Comparison of ENCODE assay signal across 1 cellular context in the genomic region with DNA sequence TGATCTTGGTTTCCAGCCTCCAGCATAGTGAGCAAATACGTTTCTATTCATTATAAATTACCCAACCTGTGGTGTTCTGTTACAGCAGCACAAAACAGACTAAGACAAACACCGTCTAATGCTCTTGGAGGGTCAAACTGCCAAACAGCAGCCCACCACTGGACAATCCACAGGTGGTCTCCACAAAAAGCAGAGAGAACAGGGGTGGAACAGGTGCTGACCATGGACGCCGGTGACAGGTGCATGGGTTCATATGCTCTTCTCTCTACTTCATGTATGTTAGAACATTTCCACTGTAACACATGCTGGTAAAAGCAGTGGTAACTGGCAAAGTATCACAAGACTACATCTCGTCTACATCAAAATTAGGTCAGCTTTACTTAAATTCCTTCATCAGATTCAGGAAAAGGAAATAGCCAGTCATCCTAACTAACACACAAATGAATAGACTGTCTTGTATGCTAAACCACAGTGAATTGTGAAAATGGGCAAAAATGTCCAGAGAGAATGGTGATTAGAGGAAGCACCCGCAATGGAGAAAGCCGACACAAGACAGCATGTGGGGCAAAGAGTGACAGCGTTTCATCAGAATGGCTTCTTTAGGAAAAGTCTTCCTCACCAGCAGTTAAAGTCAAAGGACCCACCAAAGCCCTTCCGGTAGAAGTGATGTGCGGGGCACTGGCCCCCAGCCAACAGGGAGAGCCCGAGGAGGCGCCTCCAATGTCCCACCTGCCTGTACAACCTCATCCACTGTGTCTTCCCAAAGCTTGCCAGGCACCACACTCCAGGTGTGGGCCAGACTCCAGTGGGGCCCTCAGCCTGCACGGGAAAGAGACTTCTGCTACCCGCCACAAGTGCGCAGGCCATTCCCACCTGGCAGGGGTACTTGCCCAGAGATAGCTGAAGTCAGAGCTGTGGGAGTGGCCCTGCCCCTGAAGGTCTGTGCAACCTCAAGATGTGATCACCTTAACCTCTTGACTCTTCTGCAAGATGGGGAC.
TF ChIP-seq lines count a peak whose summit lies in the region.

No MANE protein-coding gene starts in this region.

TF ChIP-seq in GM12878, 131 proteins besides CTCF, POLR2A, EP300 and RAD21:
- TF ChIP-seq POLR2AphosphoS2 (IDR thresholded peaks at IDR 0.05; ENCODE audit: low read depth, low read length) (no peak), CBX3 (IDR thresholded peaks at IDR 0.05; ENCODE audit: borderline replicate concordance, low read depth) (no peak), KAT2A (conservative IDR thresholded peaks at IDR 0.05; ENCODE audit: control insufficient read depth, low read depth, low read length) (no peak), ZSCAN29 (IDR thresholded peaks at IDR 0.05) (no peak), TARDBP (IDR thresholded peaks at IDR 0.05; ENCODE audit: borderline replicate concordance) (no peak), ZNF217 (IDR thresholded peaks at IDR 0.05) (no peak), IKZF2 (IDR thresholded peaks at IDR 0.05) (no peak), NFYA (IDR thresholded peaks at IDR 0.05; ENCODE audit: borderline replicate concordance, low read depth, low read length) (no peak), RB1 (IDR thresholded peaks at IDR 0.05; ENCODE audit: borderline replicate concordance) (no peak), NFIC (IDR thresholded peaks at IDR 0.05; ENCODE audit: low read depth, low read length) (no peak), TCF3 (IDR thresholded peaks at IDR 0.05; ENCODE audit: borderline replicate concordance, insufficient read depth, low read depth, low read length) (no peak), YY1 (IDR thresholded peaks at IDR 0.05; ENCODE audit: low read depth, low read length) (no peak), ATF7 (IDR thresholded peaks at IDR 0.05; ENCODE audit: low read depth) (no peak), SMAD1 (IDR thresholded peaks at IDR 0.05; ENCODE audit: low read depth, partially characterized antibody) (no peak), RELB (IDR thresholded peaks at IDR 0.05; ENCODE audit: low read depth) (no peak), NFXL1 (IDR thresholded peaks at IDR 0.05; ENCODE audit: borderline replicate concordance) (no peak), NRF1 (conservative IDR thresholded peaks at IDR 0.05; ENCODE audit: low read depth, low read length) (no peak), BMI1 (IDR thresholded peaks at IDR 0.05; ENCODE audit: borderline replicate concordance) (no peak), EED (IDR thresholded peaks at IDR 0.05; ENCODE audit: low read depth) (no peak)
- TF ChIP-seq, protein P1, sequence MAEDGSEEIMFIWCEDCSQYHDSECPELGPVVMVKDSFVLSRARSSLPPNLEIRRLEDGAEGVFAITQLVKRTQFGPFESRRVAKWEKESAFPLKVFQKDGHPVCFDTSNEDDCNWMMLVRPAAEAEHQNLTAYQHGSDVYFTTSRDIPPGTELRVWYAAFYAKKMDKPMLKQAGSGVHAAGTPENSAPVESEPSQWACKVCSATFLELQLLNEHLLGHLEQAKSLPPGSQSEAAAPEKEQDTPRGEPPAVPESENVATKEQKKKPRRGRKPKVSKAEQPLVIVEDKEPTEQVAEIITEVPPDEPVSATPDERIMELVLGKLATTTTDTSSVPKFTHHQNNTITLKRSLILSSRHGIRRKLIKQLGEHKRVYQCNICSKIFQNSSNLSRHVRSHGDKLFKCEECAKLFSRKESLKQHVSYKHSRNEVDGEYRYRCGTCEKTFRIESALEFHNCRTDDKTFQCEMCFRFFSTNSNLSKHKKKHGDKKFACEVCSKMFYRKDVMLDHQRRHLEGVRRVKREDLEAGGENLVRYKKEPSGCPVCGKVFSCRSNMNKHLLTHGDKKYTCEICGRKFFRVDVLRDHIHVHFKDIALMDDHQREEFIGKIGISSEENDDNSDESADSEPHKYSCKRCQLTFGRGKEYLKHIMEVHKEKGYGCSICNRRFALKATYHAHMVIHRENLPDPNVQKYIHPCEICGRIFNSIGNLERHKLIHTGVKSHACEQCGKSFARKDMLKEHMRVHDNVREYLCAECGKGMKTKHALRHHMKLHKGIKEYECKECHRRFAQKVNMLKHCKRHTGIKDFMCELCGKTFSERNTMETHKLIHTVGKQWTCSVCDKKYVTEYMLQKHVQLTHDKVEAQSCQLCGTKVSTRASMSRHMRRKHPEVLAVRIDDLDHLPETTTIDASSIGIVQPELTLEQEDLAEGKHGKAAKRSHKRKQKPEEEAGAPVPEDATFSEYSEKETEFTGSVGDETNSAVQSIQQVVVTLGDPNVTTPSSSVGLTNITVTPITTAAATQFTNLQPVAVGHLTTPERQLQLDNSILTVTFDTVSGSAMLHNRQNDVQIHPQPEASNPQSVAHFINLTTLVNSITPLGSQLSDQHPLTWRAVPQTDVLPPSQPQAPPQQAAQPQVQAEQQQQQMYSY (CRISPR knock-in tag; IDR thresholded peaks at IDR 0.05), result no peak
